ENCODE assay signal across 8 cellular contexts in genomic region chr5:77560677-77561263, GRCh38.
DNase-seq lines count a peak whose midpoint lies in the region; ATAC-seq, FAIRE-seq and TF ChIP-seq lines count a peak whose summit lies in the region.

No MANE protein-coding gene starts in this region.

- H4K8ac ChIP-seq in mesendoderm (ENCODE audit: low read depth, low read length), result no peak overlapping the region

- WGBS in mesendoderm (ENCODE audit: extremely low coverage, insufficient coverage, low lambda C conversion rate), result no CpG with 5 or more reads among the region's 1 CpG

- H3K56ac ChIP-seq in mesendoderm (ENCODE audit: low read length), result no peak overlapping the region

- H3K18ac ChIP-seq in mesendoderm (ENCODE audit: low read length), result no peak overlapping the region

- no peak overlapping the region for H3K9ac ChIP-seq in mesendoderm (ENCODE audit: low read length)

- peak; percentile 27 for DNase-seq in AG09309 (ENCODE audit: low read depth)
- no peak for DNase-seq in GM19239 (ENCODE audit: insufficient read length, low spot score)
- peak; percentile 0 for DNase-seq in NCI-H510A (lab: John Stamatoyannopoulos, UW)
- DNase-seq in cardiac fibroblast (ENCODE audit: low read depth in 2 of 2), result peak; percentile 68
- peak; percentile 62 for DNase-seq in mesendoderm
- DNase-seq in omental fat pad (ENCODE audit: low spot score), result no peak

- H2BK120ac ChIP-seq in mesendoderm (ENCODE audit: low read depth, low read length), result no peak overlapping the region

- H3K4me1 ChIP-seq in mesendoderm (ENCODE audit: control insufficient read depth, low read depth, low read length), result no peaks in the 10 kb centered on the region

- no peaks in the 10 kb centered on the region for H3K36me3 ChIP-seq in mesendoderm (ENCODE audit: control insufficient read depth, insufficient read depth, low read length)

- H3K4me3 ChIP-seq in AG09309 (ENCODE audit: control insufficient read depth, low read depth, low read length) (no peak overlapping the region), cardiac fibroblast (replicated peaks in 1 of 2; ENCODE audit: low read depth in 2 of 2, low read length in 2 of 2) (no peak overlapping the region), mesendoderm (ENCODE audit: low read length) (no peak overlapping the region)

- H2BK15ac ChIP-seq in mesendoderm (replicated peaks; ENCODE audit: low read depth), result no peak overlapping the region

- no peak overlapping the region for H3K4ac ChIP-seq in mesendoderm (ENCODE audit: low read depth, low read length)

- no peak for ATAC-seq in HG03378 (IDR thresholded peaks at IDR 0.05; ENCODE audit: unreplicated experiment)
- ATAC-seq in omental fat pad (ENCODE audit: low FRiP score), result no peak
- no peak for ATAC-seq in GM18498 (IDR thresholded peaks at IDR 0.05; ENCODE audit: unreplicated experiment)

- no peaks in the 10 kb centered on the region for H3K27me3 ChIP-seq in mesendoderm (ENCODE audit: insufficient read depth, low read length, poor library complexity)

- no peak overlapping the region for H3K4me2 ChIP-seq in mesendoderm (ENCODE audit: low read length)

- H2BK5ac ChIP-seq in mesendoderm (ENCODE audit: low read length), result no peak overlapping the region

- no peaks in the 10 kb centered on the region for H3K79me2 ChIP-seq in mesendoderm (ENCODE audit: control insufficient read depth, insufficient read depth, low read length)

- no peak overlapping the region for H2AK5ac ChIP-seq in mesendoderm (ENCODE audit: low read length)

- no peak overlapping the region for H3K27ac ChIP-seq in mesendoderm (ENCODE audit: low read depth, low read length)

- H4K5ac ChIP-seq in mesendoderm (ENCODE audit: low read length), result no peak overlapping the region

- peak; percentile 56 for TF ChIP-seq CTCF in AG09309 (IDR thresholded peaks at IDR 0.05; ENCODE audit: control insufficient read depth, insufficient read depth, low read depth, low read length, missing control alignments)
- peak; percentile 43 for TF ChIP-seq CTCF in cardiac fibroblast (IDR thresholded peaks at IDR 0.05; ENCODE audit: low read depth, low read length)
- TF ChIP-seq CTCF in omental fat pad (IDR thresholded peaks at IDR 0.05), result no peak

- H3K79me1 ChIP-seq in mesendoderm (ENCODE audit: low read length), result no peaks in the 10 kb centered on the region

- peak; percentile 86 for FAIRE-seq in GM19239 (lab: Jason Lieb, UNC)

- H3K23ac ChIP-seq in mesendoderm (ENCODE audit: low read length), result no peak overlapping the region

Comparison
In these comparisons a context has a peak if more than half of its experiments do, and no peak if none do; other contexts are left out.
1. DNase-seq: peak in AG09309 (single experiment), NCI-H510A (single experiment), cardiac fibroblast (2 of 2) and mesendoderm (single experiment); none in GM19239 (single experiment) and omental fat pad (single experiment).
2. CTCF ChIP-seq: peak in AG09309 (single experiment) and cardiac fibroblast (single experiment); none in omental fat pad (0 of 3).